ENCODE assay signal across 8 cellular contexts in genomic region chr7:127588697-127589482, GRCh38. TPM values are rescaled to one million over a fixed set of nuclear protein-coding genes. Genes with fewer than 3 reads are reported as not detected.
DNase-seq lines count a peak whose midpoint lies in the region; ATAC-seq and TF ChIP-seq lines count a peak whose summit lies in the region.

No MANE protein-coding gene starts in this region.

- no peaks in the 10 kb centered on the region for H3K9me3 ChIP-seq in stomach

- no peaks in the 10 kb centered on the region for H3K27me3 ChIP-seq in stomach

- intact Hi-C loops in activated CD4-positive, alpha-beta T cell treated with anti-CD3 and anti-CD28 coated beads for 36 hours (cut with DNase I, micrococcal nuclease), result loop anchor here (1.0 to 10.0 kb wide), 12 partner anchors 62 to 1466 kb away; partner anchors contain the start of genes ZNF800 (in 2 of the 2), CALU (in 1 of the 2), HILPDA (in 1 of the 2) and IMPDH1 (in 1 of the 2)
- intact Hi-C loops in stomach (cut with DNase I; ENCODE audit: low total_unique reads), result no loop called here

- H3K36me3 Mint-ChIP-seq in activated CD4-positive, alpha-beta T cell treated with anti-CD3 and anti-CD28 coated beads for 36 hours (ENCODE audit: low read depth), result peaks cover 24% of the 10 kb centered on the region
- peaks cover 25% of the 10 kb centered on the region for H3K36me3 Mint-ChIP-seq in endothelial cell (ENCODE audit: low read depth, unreplicated experiment)

- H3K36me3 ChIP-seq in stomach, result peaks cover 17 to 30% (median 29%) of the 10 kb centered on the region in 4 donors

- TF ChIP-seq POLR2A in stomach (IDR thresholded peaks at IDR 0.05), result no peak

- POLR2A ChIA-PET in activated CD4-positive, alpha-beta T cell treated with anti-CD3 and anti-CD28 coated beads for 36 hours (lab: Charles Lee), result no interaction called here

- H3K27me3 Mint-ChIP-seq in activated CD4-positive, alpha-beta T cell treated with anti-CD3 and anti-CD28 coated beads for 36 hours, result no peaks in the 10 kb centered on the region
- H3K27me3 Mint-ChIP-seq in endothelial cell (ENCODE audit: unreplicated experiment), result peaks cover 18% of the 10 kb centered on the region

- no peak for TF ChIP-seq EP300 in stomach (IDR thresholded peaks at IDR 0.05)

- H3K9me3 Mint-ChIP-seq in activated CD4-positive, alpha-beta T cell treated with anti-CD3 and anti-CD28 coated beads for 36 hours (ENCODE audit: low read depth), result no peaks in the 10 kb centered on the region
- H3K9me3 Mint-ChIP-seq in endothelial cell (ENCODE audit: unreplicated experiment), result no peaks in the 10 kb centered on the region

- peaks cover 22 to 48% (median 43%) of the 10 kb centered on the region in 4 donors for H3K4me1 ChIP-seq in stomach

- 5 to 10% (median 6%) methylated on average over 28 to 43 of the region's 43 CpGs for WGBS in stomach, 5 donors

- peak; percentile 13 for ATAC-seq in HG02759 (IDR thresholded peaks at IDR 0.05; ENCODE audit: unreplicated experiment)
- ATAC-seq in activated CD4-positive, alpha-beta T cell treated with anti-CD3 and anti-CD28 coated beads for 36 hours, result peak; percentile 17

- DNase-seq in activated T-cell treated with anti-CD3 and anti-CD28 coated beads for 1 hour (ENCODE audit: low read depth) (peak; percentile 9), NCI-H146 (lab: John Stamatoyannopoulos, UW) (peak; percentile 80), endothelial cell (ENCODE audit: low spot score) (peak; percentile 64), medulla oblongata (ENCODE audit: extremely low spot score) (peak; percentile 72), stomach (peak; percentile 73)
- no peak for DNase-seq in activated T-cell treated with anti-CD3 and anti-CD28 coated beads, Interleukin-2, amount 50 U/mL, for 1 hour
- DNase-seq in activated CD4-positive, alpha-beta T cell treated with anti-CD3 and anti-CD28 coated beads for 36 hours, result peak; percentile 54

- peak overlapping the region; percentile 93 for H3K27ac Mint-ChIP-seq in activated CD4-positive, alpha-beta T cell treated with anti-CD3 and anti-CD28 coated beads for 36 hours
- peak overlapping the region; percentile 88 for H3K27ac Mint-ChIP-seq in endothelial cell (ENCODE audit: unreplicated experiment)

- TF ChIP-seq CTCF in endothelial cell (IDR thresholded peaks at IDR 0.05; ENCODE audit: unreplicated experiment), result no peak
- TF ChIP-seq CTCF in stomach (IDR thresholded peaks at IDR 0.05), result peak in 1 of 7 experiments; percentile 21

- H3K4me3 ChIP-seq in stomach, result peak overlapping the region; percentile 82 to 99 (median 93)

- peak overlapping the region; percentile 90 for H3K4me3 Mint-ChIP-seq in activated CD4-positive, alpha-beta T cell treated with anti-CD3 and anti-CD28 coated beads for 36 hours
- peak overlapping the region; percentile 99 for H3K4me3 Mint-ChIP-seq in endothelial cell (ENCODE audit: unreplicated experiment)

- peak overlapping the region; percentile 93 to 97 (median 95) for H3K27ac ChIP-seq in stomach

- CTCF ChIA-PET in activated CD4-positive, alpha-beta T cell treated with anti-CD3 and anti-CD28 coated beads for 36 hours (lab: Charles Lee), result interaction anchor here (0.5 to 1.3 kb wide), 5 partner anchors 16 to 360 kb away, joined by 3 to 5 read pairs (median 4); no protein-coding TSS in a partner anchor

- peaks cover 33% of the 10 kb centered on the region for H3K4me1 Mint-ChIP-seq in activated CD4-positive, alpha-beta T cell treated with anti-CD3 and anti-CD28 coated beads for 36 hours
- H3K4me1 Mint-ChIP-seq in endothelial cell (ENCODE audit: unreplicated experiment), result peaks cover 47% of the 10 kb centered on the region

RNA-seq across cellular contexts. Expression of gene ARF5, which starts 0.7 kb away (rescaled TPM):
- 100 to 1,000 TPM; 113 to 115 TPM for total RNA-seq in activated CD4-positive, alpha-beta T cell treated with anti-CD3 and anti-CD28 coated beads for 36 hours
- 354 TPM for total RNA-seq in endothelial cell (ENCODE audit: unreplicated experiment)
- total RNA-seq in stomach, result 100 to 1,000 TPM in 2 of 5 donors, 10 to 100 TPM in 3; 29.8 to 126 (median 80.8) TPM
- 100 to 1,000 TPM; 166 to 223 (median 166) TPM for polyA plus RNA-seq in stomach

RNA-seq across cellular contexts. Expression of gene GCC1, which starts 3.5 kb away (rescaled TPM):
- 10 to 100 TPM; 11.5 to 13.9 TPM for total RNA-seq in activated CD4-positive, alpha-beta T cell treated with anti-CD3 and anti-CD28 coated beads for 36 hours
- total RNA-seq in endothelial cell (ENCODE audit: unreplicated experiment), result 21.8 TPM
- total RNA-seq in stomach, result 10 to 100 TPM in 4 of 5 donors, 1 to 10 TPM in 1; 2.9 to 37.9 (median 14.3) TPM
- 1 to 10 TPM; 3.7 to 9.2 (median 8.5) TPM for polyA plus RNA-seq in stomach

RNA-seq across cellular contexts. Expression of gene FSCN3, which starts 4.6 kb away (rescaled TPM):
- total RNA-seq in activated CD4-positive, alpha-beta T cell treated with anti-CD3 and anti-CD28 coated beads for 36 hours, result under 1 TPM; 0.62 to 0.83 TPM
- total RNA-seq in endothelial cell (ENCODE audit: unreplicated experiment) (1.5 TPM), stomach (1 to 10 TPM in 2 of 5 donors, not detected in 3; 5.0 to 5.2 TPM)
- 1 to 10 TPM in 1 of 3 donors, under 1 TPM in 1, not detected in 1; 0.62 to 1.0 TPM for polyA plus RNA-seq in stomach

RNA-seq across cellular contexts. Expression of gene PAX4, which starts 29.1 kb away (rescaled TPM):
- total RNA-seq in activated CD4-positive, alpha-beta T cell treated with anti-CD3 and anti-CD28 coated beads for 36 hours, result not detected
- total RNA-seq in endothelial cell (ENCODE audit: unreplicated experiment) (0.33 TPM), stomach (not detected)
- polyA plus RNA-seq in stomach, result not detected
